Comparison of ENCODE assay signal across 8 cellular contexts in genomic region chr9:114588671-114589526, GRCh38. TPM values are rescaled to one million over a fixed set of nuclear protein-coding genes. Genes with fewer than 3 reads are reported as not detected.
DNase-seq lines count a peak whose midpoint lies in the region; FAIRE-seq and TF ChIP-seq lines count a peak whose summit lies in the region.

No MANE protein-coding gene starts in this region.

- H3K36me3 ChIP-seq in GM06990 (ENCODE audit: control insufficient read depth, insufficient read depth, low read length) (peaks cover 4% of the 10 kb centered on the region), esophagus squamous epithelium (peaks cover 6 to 15% (median 10%) of the 10 kb centered on the region in 3 donors)

- H3K27me3 ChIP-seq in GM06990 (replicated peaks; ENCODE audit: control insufficient read depth, insufficient read depth, low read length): no peaks in the 10 kb centered on the region
- no peaks in the 10 kb centered on the region for H3K27me3 ChIP-seq in esophagus squamous epithelium

- peaks cover 40 to 58% (median 43%) of the 10 kb centered on the region in 3 donors for H3K4me1 ChIP-seq in esophagus squamous epithelium

- WGBS in esophagus squamous epithelium, 2 donors: 11 to 12% methylated on average over 11 of the region's 11 CpGs

- in situ Hi-C loops in GM13977 (cut with MboI; ENCODE audit: low pct_unique_long_range_greater_than_20kb, low sequenced_read_pairs, unreplicated experiment): no loop called here

- intact Hi-C loops in esophagus squamous epithelium (cut with DNase I): loop anchor here (10.0 kb wide), 1 partner anchor 84 kb away; the partner anchor contains the start of gene WHRN

- DNase-seq in GM06990 (ENCODE audit: extremely low read depth, insufficient read length) (no peak), RPMI8226 (peak; percentile 15), esophagus squamous epithelium (lab: John Stamatoyannopoulos, UW) (no peak), renal cortical epithelial cell (ENCODE audit: low read depth) (peak; percentile 64), urothelium cell line (ENCODE audit: low spot score) (no peak), NCI-H510A treated with DMSO at 0.1 percent for 48 hours (lab: John Stamatoyannopoulos, UW) (no peak), GM13977 (ENCODE audit: low spot score) (no peak), DMS153 (lab: John Stamatoyannopoulos, UW) (no peak)

- H3K4me3 ChIP-seq in GM06990 (replicated peaks; ENCODE audit: low read depth, low read length): peak overlapping the region; percentile 99
- H3K4me3 ChIP-seq in esophagus squamous epithelium: peak overlapping the region; percentile 81 to 90 (median 88)

- H3K27ac ChIP-seq in esophagus squamous epithelium: peak overlapping the region; percentile 90 to 97 (median 96)

- no peaks in the 10 kb centered on the region for H3K9me3 ChIP-seq in esophagus squamous epithelium

- no peak for TF ChIP-seq POLR2A in esophagus squamous epithelium (IDR thresholded peaks at IDR 0.05)

- FAIRE-seq in urothelium cell line (lab: Jason Lieb, UNC): no peak

- no peak for TF ChIP-seq CTCF in GM06990 (IDR thresholded peaks at IDR 0.05; ENCODE audit: insufficient read depth, low read length, poor library complexity, severe bottlenecking)
- TF ChIP-seq CTCF in esophagus squamous epithelium (IDR thresholded peaks at IDR 0.05): no peak
- no peak for TF ChIP-seq CTCF in GM13977 (IDR thresholded peaks at IDR 0.05; ENCODE audit: extremely low read depth, insufficient read depth, missing control alignments)

RNA-seq across cellular contexts. Expression of gene ATP6V1G1, which starts 1.3 kb away (rescaled TPM):
- 100 to 1,000 TPM; 151 to 210 (median 185) TPM for total RNA-seq in esophagus squamous epithelium
- 227 and 295 TPM in 2 replicates for total RNA-seq in renal cortical epithelial cell

RNA-seq across cellular contexts. Expression of gene TMEM268, which starts 22.2 kb away (rescaled TPM):
- total RNA-seq in esophagus squamous epithelium (1 to 10 TPM; 3.2 to 6.5 (median 6.2) TPM), renal cortical epithelial cell (3.0 and 6.5 TPM in 2 replicates)

Comparison
In these comparisons a context has a peak if more than half of its experiments do, and no peak if none do; other contexts are left out.
1. DNase-seq: peak in RPMI8226 (single experiment) and renal cortical epithelial cell (single experiment); none in GM06990 (single experiment), esophagus squamous epithelium (single experiment), urothelium cell line (single experiment), NCI-H510A treated with DMSO at 0.1 percent for 48 hours (single experiment), GM13977 (single experiment) and DMS153 (single experiment).